1 cellular context compared by ENCODE assay signal in the genomic region with DNA sequence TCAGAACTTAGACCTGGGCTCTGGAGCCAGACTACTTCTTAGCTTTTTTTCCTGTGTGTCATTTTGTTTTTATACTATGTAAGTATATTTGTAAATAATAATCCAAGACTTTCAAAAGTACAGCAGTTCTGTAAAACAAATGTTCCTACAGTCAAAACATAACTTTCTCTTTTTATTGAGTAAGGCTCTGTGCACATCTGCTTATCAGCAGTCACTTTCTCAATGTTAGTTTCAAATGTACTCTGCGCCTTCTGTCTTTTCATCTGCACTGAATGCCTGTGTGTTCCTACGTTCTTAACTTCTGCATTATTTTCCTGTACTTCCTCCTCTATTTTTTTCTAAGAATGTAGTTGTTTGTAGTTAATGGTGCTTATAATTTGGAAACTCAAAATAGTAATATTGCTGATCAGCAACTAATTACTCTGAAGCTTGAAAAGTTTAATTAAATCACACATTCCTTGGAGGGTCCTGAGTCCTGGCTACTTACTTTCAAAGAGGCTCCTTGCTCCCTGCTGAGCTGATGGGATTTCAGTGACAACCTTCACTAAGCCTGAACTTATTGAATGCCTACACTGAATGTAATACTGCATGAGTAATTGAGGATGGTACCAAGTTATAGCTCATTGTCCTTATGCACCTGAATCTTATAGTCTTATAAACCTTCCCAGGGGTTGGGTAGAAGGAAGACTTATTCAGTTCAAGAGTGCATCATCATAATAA.
TF ChIP-seq lines count a peak whose summit lies in the region.

No MANE protein-coding gene starts in this region.

TF ChIP-seq in HepG2, 621 proteins besides CTCF, POLR2A, EP300 and RAD21:
- TF ChIP-seq CBX5 (CRISPR knock-in tag; IDR thresholded peaks at IDR 0.05; ENCODE audit: borderline replicate concordance) (no peak), HMG20B (CRISPR knock-in tag; conservative IDR thresholded peaks at IDR 0.05) (no peak), SALL1 (CRISPR knock-in tag; IDR thresholded peaks at IDR 0.05) (no peak)
